In the genomic region with DNA sequence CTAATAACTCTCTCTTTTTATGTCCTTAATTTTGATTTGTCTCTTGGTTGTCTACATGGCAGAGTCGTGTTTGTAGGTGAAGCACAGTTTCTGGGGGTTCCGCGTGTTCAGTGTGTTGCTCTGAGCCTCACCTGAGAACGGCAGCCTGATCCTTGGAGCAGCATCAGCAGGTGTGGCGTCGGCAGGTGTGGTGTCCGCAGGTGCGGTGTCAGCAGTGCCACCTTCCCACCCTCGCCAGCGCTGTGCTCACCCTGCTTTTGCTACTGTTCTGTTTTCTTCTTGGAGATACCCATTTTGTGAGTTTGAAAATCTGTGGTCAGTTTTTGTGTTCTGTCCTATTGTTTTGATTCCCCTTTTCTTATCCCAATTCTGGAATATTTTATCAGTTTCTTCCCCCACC, we compare ENCODE assay signal across 29 cellular contexts.
"Had no signal": no experiment of that assay in that cellular context is flagged by ENCODE, and none has a peak within 500 bp of the region (broad histone marks: within the 10 kb centered on the region; RNA-seq: fewer than 3 reads in every experiment).

No MANE protein-coding gene starts in this region.

- H3K27me3 ChIP-seq: brain microvascular endothelial cell had no signal

- H3K9me3 ChIP-seq: esophagus squamous epithelium had no signal

- H3K4me1 ChIP-seq: esophagus squamous epithelium, gastroesophageal sphincter, heart right ventricle had no signal

- ATAC-seq: activated CD4-positive, CD25-positive, alpha-beta regulatory T cell treated with anti-CD3 and anti-CD28 coated beads, Interleukin-2, amount 50 U/mL, for 24 hours; activated CD8-positive, alpha-beta T cell treated with anti-CD3 and anti-CD28 coated beads for 36 hours; activated T-cell treated with anti-CD3 and anti-CD28 coated beads, Interleukin-2, amount 50 U/mL, for 4 hours; activated T-helper 17 cell treated with anti-CD3 and anti-CD28 coated beads, Interleukin-2, amount 50 U/mL, for 72 hours; effector memory CD8-positive, alpha-beta T cell; gastroesophageal sphincter; heart right ventricle; T-helper 17 cell had no signal

- DNase-seq: activated B cell treated with CpG ODN at 0.5 μM for 24 hours; activated CD4-positive, alpha-beta T cell treated with anti-CD3 and anti-CD28 coated beads for 48 hours; activated CD4-positive, alpha-beta T cell treated with anti-CD3 and anti-CD28 coated beads, Interleukin-2, amount 50 U/mL, for 1 hour; activated CD4-positive, alpha-beta T cell treated with anti-CD3 and anti-CD28 coated beads, Interleukin-2, amount 50 U/mL, for 48 hours; activated CD8-positive, alpha-beta memory T cell treated with anti-CD3 and anti-CD28 coated beads for 24 hours; activated CD8-positive, alpha-beta T cell treated with anti-CD3 and anti-CD28 coated beads for 36 hours; activated effector memory CD4-positive, alpha-beta T cell treated with Interleukin-2 at 50 U/mL for 16 hours; activated gamma-delta T cell treated with Interleukin-2 at 50 U/mL for 16 hours; activated naive CD4-positive, alpha-beta T cell treated with anti-CD3 and anti-CD28 coated beads, Interleukin-2, amount 50 U/mL, for 16 hours; activated naive CD4-positive, alpha-beta T cell treated with Interleukin-2 at 50 U/mL for 16 hours; activated T-cell treated with anti-CD3 and anti-CD28 coated beads, Interleukin-2, amount 50 U/mL, for 4 hours; amniotic stem cell; anterior cingulate cortex; brain microvascular endothelial cell; caudate nucleus; cortex of kidney; dermis blood vessel endothelial cell; effector CD4-positive, alpha-beta T cell; effector memory CD8-positive, alpha-beta T cell; erythroblast; esophagus squamous epithelium; foreskin melanocyte; heart right ventricle; T-helper 17 cell; T1000; WERI-Rb-1 had no signal

- H3K27ac ChIP-seq: brain microvascular endothelial cell, esophagus squamous epithelium, gastroesophageal sphincter, heart right ventricle, WERI-Rb-1 had no signal

- H3K4me3 ChIP-seq: esophagus squamous epithelium, gastroesophageal sphincter, heart right ventricle had no signal

- H3K36me3 ChIP-seq: brain microvascular endothelial cell, esophagus squamous epithelium, gastroesophageal sphincter, heart right ventricle, WERI-Rb-1 had no signal
